Comparison of ENCODE assay signal across 1 cellular context in the genomic region with DNA sequence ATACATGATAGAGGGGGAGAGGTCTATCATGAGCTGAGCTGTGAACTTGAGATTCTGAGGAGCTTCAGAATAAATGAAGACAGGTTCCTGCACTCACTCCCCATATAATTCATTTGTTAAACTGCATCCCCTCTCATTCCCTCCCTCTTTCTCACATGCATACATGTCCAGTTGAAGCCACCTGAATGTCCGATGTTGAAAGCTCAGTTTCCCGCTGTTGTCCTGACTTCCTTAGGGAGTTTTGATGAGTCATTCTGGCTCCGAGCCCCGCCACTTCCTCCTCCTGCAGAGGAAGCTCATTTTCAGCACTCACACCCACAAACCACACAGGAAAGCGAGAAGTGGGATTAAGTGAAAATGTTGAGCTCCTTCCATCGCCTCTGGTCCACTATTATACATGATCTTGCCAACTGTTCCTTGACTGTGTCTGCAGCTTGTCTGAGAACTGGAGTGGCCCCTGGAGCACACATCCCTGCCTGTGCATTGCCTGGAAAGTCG.
A peak's percentile ranks its signal among the peaks of the same experiment; 100 is the strongest.
TF ChIP-seq lines count a peak whose summit lies in the region.

No MANE protein-coding gene starts in this region.

TF ChIP-seq in K562, 482 proteins besides CTCF, POLR2A, EP300 and RAD21 (continued from another document and continues in another):
- no peak for TF ChIP-seq THAP12 (CRISPR knock-in tag; IDR thresholded peaks at IDR 0.05)
- TF ChIP-seq ZKSCAN1 (IDR thresholded peaks at IDR 0.05; ENCODE audit: low read depth, low read length): no peak
- no peak for TF ChIP-seq CREB3L1 (IDR thresholded peaks at IDR 0.05; ENCODE audit: borderline replicate concordance, low read depth)
- no peak for TF ChIP-seq RAD51 (IDR thresholded peaks at IDR 0.05; ENCODE audit: borderline replicate concordance, low read depth)
- TF ChIP-seq, protein P1, sequence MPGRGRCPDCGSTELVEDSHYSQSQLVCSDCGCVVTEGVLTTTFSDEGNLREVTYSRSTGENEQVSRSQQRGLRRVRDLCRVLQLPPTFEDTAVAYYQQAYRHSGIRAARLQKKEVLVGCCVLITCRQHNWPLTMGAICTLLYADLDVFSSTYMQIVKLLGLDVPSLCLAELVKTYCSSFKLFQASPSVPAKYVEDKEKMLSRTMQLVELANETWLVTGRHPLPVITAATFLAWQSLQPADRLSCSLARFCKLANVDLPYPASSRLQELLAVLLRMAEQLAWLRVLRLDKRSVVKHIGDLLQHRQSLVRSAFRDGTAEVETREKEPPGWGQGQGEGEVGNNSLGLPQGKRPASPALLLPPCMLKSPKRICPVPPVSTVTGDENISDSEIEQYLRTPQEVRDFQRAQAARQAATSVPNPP (IDR thresholded peaks at IDR 0.05; ENCODE audit: borderline replicate concordance, insufficient read depth, insufficient read length): no peak
- TF ChIP-seq HOXB6 (CRISPR knock-in tag; IDR thresholded peaks at IDR 0.05; ENCODE audit: borderline replicate concordance): no peak
- no peak for TF ChIP-seq NKRF (IDR thresholded peaks at IDR 0.05; ENCODE audit: borderline replicate concordance)
- TF ChIP-seq RFX7 (CRISPR knock-in tag; IDR thresholded peaks at IDR 0.05): no peak
- no peak for TF ChIP-seq SMAD3 (CRISPR knock-in tag; conservative IDR thresholded peaks at IDR 0.05)
- peak; percentile 84 for TF ChIP-seq SMARCE1 (IDR thresholded peaks at IDR 0.05)
- no peak for TF ChIP-seq ID3 (CRISPR knock-in tag; IDR thresholded peaks at IDR 0.05)
- TF ChIP-seq ID3 (tag; IDR thresholded peaks at IDR 0.05): 0 out of 2 replicates have a peak, but pooled peaks have one; percentile 43
- TF ChIP-seq ZNF347 (CRISPR knock-in tag; IDR thresholded peaks at IDR 0.05; ENCODE audit: low read depth): no peak
- 0 out of 4 replicates have a peak, but pooled peaks of 1 of the 2 experiments have one; percentile 4 for TF ChIP-seq RCOR1 (IDR thresholded peaks at IDR 0.05; ENCODE audit: borderline replicate concordance in 1 of 2, low read depth in 2 of 2, low read length in 2 of 2)
- no peak for TF ChIP-seq MNT (conservative IDR thresholded peaks at IDR 0.05)
- TF ChIP-seq ZNF830 (CRISPR knock-in tag; IDR thresholded peaks at IDR 0.05): no peak
- peak; percentile 26; the same call in 1 of the 2 replicates for TF ChIP-seq EP400 (IDR thresholded peaks at IDR 0.05)
- no peak for TF ChIP-seq GABPB2 (CRISPR knock-in tag; conservative IDR thresholded peaks at IDR 0.05)
- TF ChIP-seq RBM39 (optimal IDR thresholded peaks at IDR 0.05; ENCODE audit: low read depth, low read length): no peak
- no peak for TF ChIP-seq YY1 (IDR thresholded peaks at IDR 0.05; ENCODE audit: borderline replicate concordance in 1 of 3, control insufficient read depth in 1 of 3, extremely low read depth in 1 of 3, insufficient read depth in 3 of 3, insufficient read length in 1 of 3, insufficient replicate concordance in 2 of 3, low read depth in 1 of 3, low read length in 2 of 3)
- TF ChIP-seq TCF3 (CRISPR knock-in tag; IDR thresholded peaks at IDR 0.05): no peak
- TF ChIP-seq ZNF316 (IDR thresholded peaks at IDR 0.05): peak; percentile 90
- TF ChIP-seq MIER1 (IDR thresholded peaks at IDR 0.05; ENCODE audit: low read depth): no peak
- no peak for TF ChIP-seq SP2 (IDR thresholded peaks at IDR 0.05; ENCODE audit: extremely low read depth, low read depth, low read length, poor library complexity, severe bottlenecking)
- TF ChIP-seq RUNX1 (IDR thresholded peaks at IDR 0.05; ENCODE audit: low read depth): no peak
- peak; percentile 40; the same call in 1 of the 2 replicates for TF ChIP-seq CXXC5 (CRISPR knock-in tag; IDR thresholded peaks at IDR 0.05)
- peak; percentile 46; the same call in 1 of the 2 replicates for TF ChIP-seq NFRKB (IDR thresholded peaks at IDR 0.05; ENCODE audit: low read depth)
- no peak for TF ChIP-seq NFYB (IDR thresholded peaks at IDR 0.05; ENCODE audit: extremely low read depth, insufficient read length)
- TF ChIP-seq ZNF408 (CRISPR knock-in tag; IDR thresholded peaks at IDR 0.05; ENCODE audit: low read depth): no peak
- no peak for TF ChIP-seq KAT7 (CRISPR knock-in tag; IDR thresholded peaks at IDR 0.05; ENCODE audit: borderline replicate concordance)
- peak in 1 of 2 experiments; percentile 42; a peak in 1 of 4 replicates for TF ChIP-seq HDAC1 (IDR thresholded peaks at IDR 0.05)
- TF ChIP-seq E2F6 (IDR thresholded peaks at IDR 0.05; ENCODE audit: borderline replicate concordance in 1 of 2, extremely low read depth in 1 of 2, insufficient read depth in 1 of 2, insufficient read length in 1 of 2, low read depth in 1 of 2, low read length in 1 of 2, poor library complexity in 1 of 2, severe bottlenecking in 1 of 2): peak; percentile 36 to 64
- no peak for TF ChIP-seq ATF2 (CRISPR knock-in tag; IDR thresholded peaks at IDR 0.05)
- TF ChIP-seq, protein P2, sequence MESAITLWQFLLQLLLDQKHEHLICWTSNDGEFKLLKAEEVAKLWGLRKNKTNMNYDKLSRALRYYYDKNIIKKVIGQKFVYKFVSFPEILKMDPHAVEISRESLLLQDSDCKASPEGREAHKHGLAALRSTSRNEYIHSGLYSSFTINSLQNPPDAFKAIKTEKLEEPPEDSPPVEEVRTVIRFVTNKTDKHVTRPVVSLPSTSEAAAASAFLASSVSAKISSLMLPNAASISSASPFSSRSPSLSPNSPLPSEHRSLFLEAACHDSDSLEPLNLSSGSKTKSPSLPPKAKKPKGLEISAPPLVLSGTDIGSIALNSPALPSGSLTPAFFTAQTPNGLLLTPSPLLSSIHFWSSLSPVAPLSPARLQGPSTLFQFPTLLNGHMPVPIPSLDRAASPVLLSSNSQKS (CRISPR knock-in tag; IDR thresholded peaks at IDR 0.05): no peak
- peak; percentile 88 for TF ChIP-seq ZNF592 (IDR thresholded peaks at IDR 0.05)
- no peak for TF ChIP-seq TEAD1 (CRISPR knock-in tag; IDR thresholded peaks at IDR 0.05)
- no peak for TF ChIP-seq GTF2A2 (tag; IDR thresholded peaks at IDR 0.05)
- TF ChIP-seq, protein P3, sequence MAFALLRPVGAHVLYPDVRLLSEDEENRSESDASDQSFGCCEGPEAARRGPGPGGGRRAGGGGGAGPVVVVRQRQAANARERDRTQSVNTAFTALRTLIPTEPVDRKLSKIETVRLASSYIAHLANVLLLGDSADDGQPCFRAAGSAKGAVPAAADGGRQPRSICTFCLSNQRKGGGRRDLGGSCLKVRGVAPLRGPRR (CRISPR knock-in tag; IDR thresholded peaks at IDR 0.05): no peak
- no peak for TF ChIP-seq ZNF324 (CRISPR knock-in tag; IDR thresholded peaks at IDR 0.05)
- TF ChIP-seq MAFF (IDR thresholded peaks at IDR 0.05; ENCODE audit: low read length): peak; percentile 91
- TF ChIP-seq ZNF239 (CRISPR knock-in tag; IDR thresholded peaks at IDR 0.05): no peak
